9 cellular contexts compared by ENCODE assay signal in the genomic region with DNA sequence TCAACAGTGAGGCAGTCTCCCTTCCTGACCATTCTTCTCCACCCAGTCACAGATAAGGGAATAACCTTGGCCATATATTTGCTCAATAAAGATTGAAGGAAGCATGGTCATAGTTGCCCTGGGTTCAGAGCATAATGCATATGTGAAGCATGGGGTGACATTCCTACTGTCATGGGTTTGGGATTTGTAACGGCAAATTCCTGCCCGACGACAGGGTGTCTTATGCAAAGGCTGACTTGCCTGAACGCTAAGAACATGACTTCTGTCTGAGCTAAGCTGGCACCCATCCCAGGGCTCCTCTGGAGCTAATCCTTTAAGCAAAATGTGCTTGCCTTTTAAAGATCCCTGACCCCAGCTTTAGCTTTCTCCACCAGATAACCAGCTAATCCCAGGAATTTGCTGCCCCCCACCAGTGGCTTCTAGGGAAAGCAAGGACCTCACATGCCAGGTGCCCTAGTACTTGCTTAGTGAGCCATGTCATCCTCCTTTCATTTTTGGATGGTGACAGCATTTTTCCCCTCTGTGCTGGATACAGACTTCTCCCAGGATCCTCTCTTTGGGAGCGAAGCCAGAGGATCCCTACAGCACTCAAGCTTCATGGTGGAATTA. TPM values are rescaled to one million over a fixed set of nuclear protein-coding genes. Genes with fewer than 3 reads are reported as not detected.
A peak's percentile ranks its signal among the peaks of the same experiment; 100 is the strongest.
DNase-seq lines count a peak whose midpoint lies in the region; ATAC-seq and TF ChIP-seq lines count a peak whose summit lies in the region.
"Had no signal": no experiment of that assay in that cellular context is flagged by ENCODE, and none has a peak within 500 bp of the region (broad histone marks: within the 10 kb centered on the region; RNA-seq: fewer than 3 reads in every experiment).

No MANE protein-coding gene starts in this region.

- DNase-seq in AG04449 (ENCODE audit: low read depth, low spot score) (peak; percentile 46), NCI-H1694 treated with DMSO at 0.1 percent for 48 hours (lab: John Stamatoyannopoulos, UW) (peak; percentile 47), dermis blood vessel endothelial cell (peak; percentile 10), midbrain (lab: John Stamatoyannopoulos, UW) (peak; percentile 7), GM13977 (ENCODE audit: low spot score) (no peak), BE2C (no peak), type B pancreatic cell (ENCODE audit: extremely low spot score, unreplicated experiment) (no peak)
- DNase-seq: SHP77 treated with DMSO at 0.1 percent for 48 hours had no signal

- H3K27me3 ChIP-seq in BE2C = no peaks in the 10 kb centered on the region

- no peaks in the 10 kb centered on the region; the same call in 1 of the 2 replicates for H3K4me1 ChIP-seq in BE2C

- peaks cover 21% of the 10 kb centered on the region for H3K36me3 Mint-ChIP-seq in type B pancreatic cell

- H3K4me3 Mint-ChIP-seq in type B pancreatic cell = no peak overlapping the region

- no peaks in the 10 kb centered on the region for H3K9me3 ChIP-seq in BE2C

- TF ChIP-seq CTCF in AG04449 (IDR thresholded peaks at IDR 0.05; ENCODE audit: insufficient read depth, low read length, missing control alignments) = no peak
- no peak for TF ChIP-seq CTCF in GM13977 (IDR thresholded peaks at IDR 0.05; ENCODE audit: extremely low read depth, insufficient read depth, missing control alignments)
- TF ChIP-seq CTCF in BE2C (IDR thresholded peaks at IDR 0.05; ENCODE audit: low read depth, low read length) = no peak
- TF ChIP-seq CTCF in type B pancreatic cell (conservative IDR thresholded peaks at IDR 0.05) = no peak

- POLR2A ChIA-PET in AG04449 (lab: Yijun Ruan, JAX) = interaction anchor here (0.8 to 3.4 kb wide), 5 partner anchors 11 to 54 kb away, joined by 3 to 20 read pairs (median 4); partner anchors contain the start of genes PLA2G15, PRMT7, SLC7A6 and SLC7A6OS

- peaks cover 89% of the 10 kb centered on the region for H3K36me3 ChIP-seq in BE2C

- in situ Hi-C loops in GM13977 (cut with MboI; ENCODE audit: low pct_unique_long_range_greater_than_20kb, low sequenced_read_pairs, unreplicated experiment) = no loop called here

- no peak overlapping the region for H3K4me3 ChIP-seq in AG04449 (ENCODE audit: low read depth, low read length)
- no peak overlapping the region for H3K4me3 ChIP-seq in BE2C (ENCODE audit: low read depth, low read length)

- H3K27ac Mint-ChIP-seq in type B pancreatic cell = no peak overlapping the region

- H3K4me1 Mint-ChIP-seq in type B pancreatic cell (ENCODE audit: unreplicated experiment) = peaks cover 7% of the 10 kb centered on the region

- ATAC-seq in HG03196 (IDR thresholded peaks at IDR 0.05; ENCODE audit: unreplicated experiment) = no peak

- CTCF ChIA-PET in AG04449 (lab: Yijun Ruan, JAX) = interaction anchor here (1.2 to 4.0 kb wide), 3 partner anchors 10 to 36 kb away, joined by 3 to 46 read pairs (median 11); partner anchors contain the start of genes PRMT7, SLC7A6 and SLC7A6OS

- H3K27me3 Mint-ChIP-seq in type B pancreatic cell = no peaks in the 10 kb centered on the region

- no peaks in the 10 kb centered on the region for H3K9me3 Mint-ChIP-seq in type B pancreatic cell

RNA-seq across cellular contexts. Expression of gene SLC7A6OS, which starts 11.7 kb away (rescaled TPM):
- total RNA-seq in dermis blood vessel endothelial cell = 13.3 and 15.5 TPM in 2 replicates
- 23.0 TPM for polyA plus RNA-seq in BE2C (2012; ENCODE audit: insufficient read depth, insufficient read length, low read depth)
- 17.3 and 21.7 TPM in 2 replicates for total RNA-seq in type B pancreatic cell (ENCODE audit: low replicate concordance)

RNA-seq across cellular contexts. Expression of gene PRMT7, which starts 11.8 kb away (rescaled TPM):
- 50.0 and 54.4 TPM in 2 replicates for total RNA-seq in dermis blood vessel endothelial cell
- 67.4 TPM for polyA plus RNA-seq in BE2C (2012; ENCODE audit: insufficient read depth, insufficient read length, low read depth)
- total RNA-seq in type B pancreatic cell (ENCODE audit: low replicate concordance) = 39.1 and 66.9 TPM in 2 replicates

RNA-seq across cellular contexts. Expression of gene SLC7A6, which starts 34.7 kb away (rescaled TPM):
- total RNA-seq in dermis blood vessel endothelial cell (17.4 and 31.1 TPM in 2 replicates), type B pancreatic cell (ENCODE audit: low replicate concordance) (41.1 and 47.3 TPM in 2 replicates)
- polyA plus RNA-seq in BE2C (2012; ENCODE audit: insufficient read depth, insufficient read length, low read depth) = 49.3 TPM

RNA-seq across cellular contexts. Expression of gene PLA2G15, which starts 53.8 kb away (rescaled TPM):
- total RNA-seq in dermis blood vessel endothelial cell (28.6 and 38.9 TPM in 2 replicates), type B pancreatic cell (ENCODE audit: low replicate concordance) (20.1 and 22.1 TPM in 2 replicates)
- 12.3 TPM for polyA plus RNA-seq in BE2C (2012; ENCODE audit: insufficient read depth, insufficient read length, low read depth)

Comparison
In these comparisons a context has a peak if more than half of its experiments do, and no peak if none do; other contexts are left out.
1. DNase-seq: peak in AG04449 (single experiment), NCI-H1694 treated with DMSO at 0.1 percent for 48 hours (single experiment), dermis blood vessel endothelial cell (single experiment) and midbrain (single experiment); none in GM13977 (single experiment), BE2C (single experiment) and type B pancreatic cell (single experiment).